In the genomic region with DNA sequence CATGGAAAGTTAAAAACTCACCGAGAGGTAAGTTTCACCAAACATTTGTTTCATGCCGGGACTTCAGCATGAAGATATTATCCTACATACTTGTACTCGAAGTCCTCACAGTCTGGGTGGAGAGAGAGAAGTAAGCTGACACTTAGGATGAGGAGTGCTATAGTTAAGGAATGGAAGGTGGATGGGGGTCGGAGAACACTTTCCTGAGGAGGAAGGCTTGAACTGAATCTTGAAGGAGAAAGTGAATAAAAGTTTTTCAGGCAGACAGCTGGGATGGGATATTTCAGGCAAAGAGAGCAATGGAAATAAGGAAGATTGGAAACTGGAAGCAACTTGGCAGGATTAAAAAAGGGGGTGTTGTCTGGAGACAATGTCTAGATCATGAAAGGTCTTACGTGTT, we compare ENCODE assay signal across 21 cellular contexts.
"Had no signal": no experiment of that assay in that cellular context is flagged by ENCODE, and none has a peak within 500 bp of the region (broad histone marks: within the 10 kb centered on the region; RNA-seq: fewer than 3 reads in every experiment).

No MANE protein-coding gene starts in this region.

- H3K27ac ChIP-seq: ascending aorta, body of pancreas, PC-9, VCaP had no signal

- H3K4me3 Mint-ChIP-seq: activated CD4-positive, alpha-beta memory T cell treated with anti-CD3 and anti-CD28 coated beads, Interleukin-2, amount 10 ng/mL, durations not matched to agents 7 days and 5 days; activated CD4-positive, alpha-beta T cell treated with anti-CD3 and anti-CD28 coated beads for 36 hours; activated naive CD4-positive, alpha-beta T cell treated with anti-CD3 and anti-CD28 coated beads, Interleukin-2, amount 50 U/mL, for 24 hours had no signal

- DNase-seq: activated CD4-positive, alpha-beta memory T cell treated with anti-CD3 and anti-CD28 coated beads, Interleukin-2, amount 10 ng/mL, durations not matched to agents 7 days and 5 days; activated CD4-positive, alpha-beta T cell treated with anti-CD3 and anti-CD28 coated beads for 36 hours; activated CD4-positive, alpha-beta T cell treated with anti-CD3 and anti-CD28 coated beads, Interleukin-2, amount 50 U/mL, for 1 hour; activated CD8-positive, alpha-beta memory T cell treated with anti-CD3 and anti-CD28 coated beads, Interleukin-2, amount 50 U/mL, for 4 hours; activated T-cell treated with anti-CD3 and anti-CD28 coated beads, Interleukin-2, amount 50 U/mL, for 1 hour; amniotic stem cell; body of pancreas; central memory CD4-positive, alpha-beta T cell; Kasumi-1; NCI-H1048; NCI-H146; NCI-H187 treated with DMSO at 0.1 percent for 48 hours; NCI-H2081 treated with DMSO at 0.1 percent for 48 hours; NCI-H446; NCI-H524; PC-9; SIG-M5; T-helper 1 cell had no signal

- H3K4me2 ChIP-seq: PC-9 had no signal

- H3K9me3 Mint-ChIP-seq: activated CD4-positive, alpha-beta memory T cell treated with anti-CD3 and anti-CD28 coated beads, Interleukin-2, amount 10 ng/mL, durations not matched to agents 7 days and 5 days; activated naive CD4-positive, alpha-beta T cell treated with anti-CD3 and anti-CD28 coated beads, Interleukin-2, amount 50 U/mL, for 24 hours had no signal

- H3K27ac Mint-ChIP-seq: activated CD4-positive, alpha-beta memory T cell treated with anti-CD3 and anti-CD28 coated beads, Interleukin-2, amount 10 ng/mL, durations not matched to agents 7 days and 5 days; activated CD4-positive, alpha-beta T cell treated with anti-CD3 and anti-CD28 coated beads for 36 hours; activated naive CD4-positive, alpha-beta T cell treated with anti-CD3 and anti-CD28 coated beads, Interleukin-2, amount 50 U/mL, for 24 hours had no signal

- H3K27me3 Mint-ChIP-seq: activated CD4-positive, alpha-beta memory T cell treated with anti-CD3 and anti-CD28 coated beads, Interleukin-2, amount 10 ng/mL, durations not matched to agents 7 days and 5 days; activated CD4-positive, alpha-beta T cell treated with anti-CD3 and anti-CD28 coated beads for 36 hours; activated naive CD4-positive, alpha-beta T cell treated with anti-CD3 and anti-CD28 coated beads, Interleukin-2, amount 50 U/mL, for 24 hours had no signal

- H2AFZ ChIP-seq: PC-9 had no signal

- H3K4me1 ChIP-seq: body of pancreas had no signal

- H3K9me3 ChIP-seq: ascending aorta, body of pancreas had no signal

- ATAC-seq: activated CD4-positive, alpha-beta T cell treated with anti-CD3 and anti-CD28 coated beads for 36 hours; body of pancreas had no signal

- H3K4me1 Mint-ChIP-seq: activated CD4-positive, alpha-beta memory T cell treated with anti-CD3 and anti-CD28 coated beads, Interleukin-2, amount 10 ng/mL, durations not matched to agents 7 days and 5 days; activated CD4-positive, alpha-beta T cell treated with anti-CD3 and anti-CD28 coated beads for 36 hours; activated naive CD4-positive, alpha-beta T cell treated with anti-CD3 and anti-CD28 coated beads, Interleukin-2, amount 50 U/mL, for 24 hours had no signal

- H3K4me3 ChIP-seq: ascending aorta, body of pancreas, PC-9 had no signal

- H3K27me3 ChIP-seq: ascending aorta, body of pancreas had no signal
